1 cellular context compared by ENCODE assay signal in genomic region chr22:37849089-37849751, GRCh38.
TF ChIP-seq lines count a peak whose summit lies in the region.

Gene EIF3L, plus strand, starts transcription at chr22:37849419. Its CDS starts 31 bp downstream, at chr22:37849450.

TF ChIP-seq in K562, 482 proteins besides CTCF, POLR2A, EP300 and RAD21 (continued from another document and continues in another):
- TF ChIP-seq ZNF274 (IDR thresholded peaks at IDR 0.05; ENCODE audit: borderline replicate concordance, low read depth, low read length) (no peak), CHD4 (IDR thresholded peaks at IDR 0.05; ENCODE audit: insufficient read depth, insufficient replicate concordance, low read depth, low read length, poor library complexity, severe bottlenecking) (no peak), ZNF134 (CRISPR knock-in tag; conservative IDR thresholded peaks at IDR 0.05) (no peak), RFX5 (IDR thresholded peaks at IDR 0.05; ENCODE audit: low read depth, low read length) (no peak), ZBTB12 (CRISPR knock-in tag; IDR thresholded peaks at IDR 0.05) (no peak), THAP7 (CRISPR knock-in tag; IDR thresholded peaks at IDR 0.05) (peak; percentile 98), FOXK1 (CRISPR knock-in tag; IDR thresholded peaks at IDR 0.05; ENCODE audit: borderline replicate concordance) (no peak), TEAD2 (tag; IDR thresholded peaks at IDR 0.05) (no peak), ZNF699 (CRISPR knock-in tag; IDR thresholded peaks at IDR 0.05; ENCODE audit: insufficient replicate concordance) (no peak), NFRKB (IDR thresholded peaks at IDR 0.05; ENCODE audit: low read depth) (peak; percentile 92; the same call in 1 of the 2 replicates), SIRT6 (IDR thresholded peaks at IDR 0.05; ENCODE audit: low read depth, low read length) (no peak), SUPT5H (IDR thresholded peaks at IDR 0.05) (peak; percentile 97), E4F1 (CRISPR knock-in tag; IDR thresholded peaks at IDR 0.05; ENCODE audit: borderline replicate concordance) (no peak), TBP (optimal IDR thresholded peaks at IDR 0.05; ENCODE audit: low read depth, low read length) (peak; percentile 79), BRF1 (IDR thresholded peaks at IDR 0.05; ENCODE audit: borderline replicate concordance, extremely low read depth, insufficient read length) (no peak), SP1 (CRISPR knock-in tag; IDR thresholded peaks at IDR 0.05) (no peak; the same call in 1 of the 2 replicates), ZMIZ1 (IDR thresholded peaks at IDR 0.05; ENCODE audit: low read depth in 2 of 2, low read length in 2 of 2) (no peak), HNRNPK (IDR thresholded peaks at IDR 0.05; ENCODE audit: low read depth, low read length, poor library complexity, severe bottlenecking) (no peak), ZNF239 (CRISPR knock-in tag; IDR thresholded peaks at IDR 0.05) (no peak), MCM3 (IDR thresholded peaks at IDR 0.05) (no peak), NRF1 (conservative IDR thresholded peaks at IDR 0.05 in 1 of 2, IDR thresholded peaks at IDR 0.05 in 1 of 2) (peak; percentile 95 to 96), EHMT2 (IDR thresholded peaks at IDR 0.05) (no peak), GTF2E2 (tag; IDR thresholded peaks at IDR 0.05) (peak; percentile 86; the same call in 1 of the 2 replicates), CC2D1A (IDR thresholded peaks at IDR 0.05) (no peak), RB1 (IDR thresholded peaks at IDR 0.05; ENCODE audit: low read depth) (no peak; the same call in 1 of the 2 replicates), LCOR (CRISPR knock-in tag; IDR thresholded peaks at IDR 0.05) (no peak), ZNF347 (CRISPR knock-in tag; IDR thresholded peaks at IDR 0.05; ENCODE audit: low read depth) (no peak), ZBTB1 (CRISPR knock-in tag; IDR thresholded peaks at IDR 0.05; ENCODE audit: borderline replicate concordance, low read depth) (no peak), ELK1 (CRISPR knock-in tag; IDR thresholded peaks at IDR 0.05) (no peak), ZBTB43 (CRISPR knock-in tag; IDR thresholded peaks at IDR 0.05) (no peak), BRF2 (IDR thresholded peaks at IDR 0.05; ENCODE audit: borderline replicate concordance, insufficient read depth, insufficient read length) (no peak), LEF1 (IDR thresholded peaks at IDR 0.05) (no peak), ZNF324 (CRISPR knock-in tag; IDR thresholded peaks at IDR 0.05) (no peak), ELF1 (tag; IDR thresholded peaks at IDR 0.05) (peak; percentile 91), SETDB1 (IDR thresholded peaks at IDR 0.05; ENCODE audit: low read length) (no peak), PURB (CRISPR knock-in tag; IDR thresholded peaks at IDR 0.05; ENCODE audit: low read depth) (no peak), EP400 (IDR thresholded peaks at IDR 0.05) (peak; percentile 93), KAT2B (IDR thresholded peaks at IDR 0.05; ENCODE audit: low read depth, low read length) (no peak), ZNF23 (CRISPR knock-in tag; IDR thresholded peaks at IDR 0.05) (no peak), ZBTB34 (CRISPR knock-in tag; IDR thresholded peaks at IDR 0.05) (no peak), PHF21A (IDR thresholded peaks at IDR 0.05; ENCODE audit: borderline replicate concordance, low read depth) (no peak), AFF1 (IDR thresholded peaks at IDR 0.05; ENCODE audit: low read depth in 1 of 2, partially characterized antibody in 2 of 2) (peak in 1 of 2 experiments; percentile 66), MYC (IDR thresholded peaks at IDR 0.05; ENCODE audit: low read depth, low read length) (peak; percentile 66; the same call in 1 of the 2 replicates), MYC (CRISPR knock-in tag; IDR thresholded peaks at IDR 0.05; ENCODE audit: borderline replicate concordance, low read depth) (peak; percentile 4; the same call in 1 of the 2 replicates), FOXM1 (IDR thresholded peaks at IDR 0.05; ENCODE audit: low read depth) (no peak), FOXM1 (CRISPR knock-in tag; IDR thresholded peaks at IDR 0.05; ENCODE audit: low read depth) (no peak), TFAM (CRISPR knock-in tag; conservative IDR thresholded peaks at IDR 0.05) (no peak), ZNF408 (CRISPR knock-in tag; IDR thresholded peaks at IDR 0.05; ENCODE audit: low read depth) (no peak), RBBP5 (IDR thresholded peaks at IDR 0.05; ENCODE audit: borderline replicate concordance, insufficient read depth, low read length, poor library complexity, severe bottlenecking) (peak; percentile 75), SMARCE1 (IDR thresholded peaks at IDR 0.05) (no peak)
